ENCODE assay signal across 16 cellular contexts in genomic region chr7:33874943-33875342, GRCh38. TPM values are rescaled to one million over a fixed set of nuclear protein-coding genes. Genes with fewer than 3 reads are reported as not detected.
A peak's percentile ranks its signal among the peaks of the same experiment; 100 is the strongest.
DNase-seq lines count a peak whose midpoint lies in the region; ATAC-seq and TF ChIP-seq lines count a peak whose summit lies in the region.
"Had no signal": no experiment of that assay in that cellular context is flagged by ENCODE, and none has a peak within 500 bp of the region (broad histone marks: within the 10 kb centered on the region; RNA-seq: fewer than 3 reads in every experiment).

No MANE protein-coding gene starts in this region.

- TF ChIP-seq CTCF in AG04449 (IDR thresholded peaks at IDR 0.05; ENCODE audit: insufficient read depth, low read length, missing control alignments) (no peak), omental fat pad (IDR thresholded peaks at IDR 0.05) (no peak)

- CTCF ChIA-PET in AG04449 (lab: Yijun Ruan, JAX): interaction anchor here (1.6 to 6.6 kb wide), 2 partner anchors 13 to 20 kb away, joined by 3 to 39 read pairs; no protein-coding TSS in a partner anchor

- DNase-seq in AG04449 (ENCODE audit: low read depth, low spot score): peak; percentile 88
- peak; percentile 56 for DNase-seq in MG63
- DNase-seq in epithelial cell of prostate (ENCODE audit: low read depth, low spot score): no peak
- no peak for DNase-seq in omental fat pad (ENCODE audit: low spot score)
- no peak for DNase-seq in dermis blood vessel endothelial cell
- DNase-seq in NCI-H1417 treated with DMSO at 0.1 percent for 48 hours (lab: John Stamatoyannopoulos, UW): no peak
- DNase-seq: activated CD4-positive, alpha-beta T cell treated with anti-CD3 and anti-CD28 coated beads, Interleukin-2, amount 50 U/mL, for 4 hours; activated gamma-delta T cell treated with Interleukin-2 at 50 U/mL for 16 hours; Karpas-422; kidney; NCI-H2171; T-helper 2 cell had no signal

- ATAC-seq in omental fat pad (ENCODE audit: low FRiP score) (peak; percentile 53), HG03135 (IDR thresholded peaks at IDR 0.05; ENCODE audit: unreplicated experiment) (no peak), GM18858 (IDR thresholded peaks at IDR 0.05; ENCODE audit: unreplicated experiment) (no peak)
- ATAC-seq: natural killer cell treated with Interleukin-12 subunit alpha and Interleukin-12 subunit beta and Interleukin-15 and Interleukin-18, amount 100 ng/mL, for 72 hours had no signal

- no peaks in the 10 kb centered on the region for H3K36me3 ChIP-seq in MG63

- H3K9me3 ChIP-seq in MG63: no peaks in the 10 kb centered on the region

- peak overlapping the region; percentile 46 for H3K27ac ChIP-seq in epithelial cell of prostate

- POLR2A ChIA-PET in AG04449 (lab: Yijun Ruan, JAX): no interaction called here

- H3K4me3 ChIP-seq in AG04449 (ENCODE audit: low read depth, low read length) (no peak overlapping the region), MG63 (0 out of 2 replicates have a peak overlapping the region, but pooled peaks have one; percentile 3)

- no peaks in the 10 kb centered on the region for H3K27me3 ChIP-seq in MG63

RNA-seq across cellular contexts. Expression of gene BMPER, which starts 30.4 kb away (rescaled TPM):
- total RNA-seq in MG63 (2014; rRNA removed; shearing (Covaris generic); ENCODE audit: low replicate concordance): 79.2 and 110 TPM in 2 replicates
- total RNA-seq in omental fat pad: 10 to 100 TPM in 2 of 4 donors, 1 to 10 TPM in 2; 5.4 to 32.5 (median 16.6) TPM
- 0.70 and 1.0 TPM in 2 replicates for total RNA-seq in dermis blood vessel endothelial cell
- total RNA-seq: B cell had no signal

Comparison
In these comparisons a context has a peak if more than half of its experiments do, and no peak if none do; other contexts are left out.
1. DNase-seq: peak in AG04449 (single experiment) and MG63 (single experiment); none in epithelial cell of prostate (single experiment), omental fat pad (single experiment), dermis blood vessel endothelial cell (single experiment) and NCI-H1417 treated with DMSO at 0.1 percent for 48 hours (single experiment).